In the genomic region with DNA sequence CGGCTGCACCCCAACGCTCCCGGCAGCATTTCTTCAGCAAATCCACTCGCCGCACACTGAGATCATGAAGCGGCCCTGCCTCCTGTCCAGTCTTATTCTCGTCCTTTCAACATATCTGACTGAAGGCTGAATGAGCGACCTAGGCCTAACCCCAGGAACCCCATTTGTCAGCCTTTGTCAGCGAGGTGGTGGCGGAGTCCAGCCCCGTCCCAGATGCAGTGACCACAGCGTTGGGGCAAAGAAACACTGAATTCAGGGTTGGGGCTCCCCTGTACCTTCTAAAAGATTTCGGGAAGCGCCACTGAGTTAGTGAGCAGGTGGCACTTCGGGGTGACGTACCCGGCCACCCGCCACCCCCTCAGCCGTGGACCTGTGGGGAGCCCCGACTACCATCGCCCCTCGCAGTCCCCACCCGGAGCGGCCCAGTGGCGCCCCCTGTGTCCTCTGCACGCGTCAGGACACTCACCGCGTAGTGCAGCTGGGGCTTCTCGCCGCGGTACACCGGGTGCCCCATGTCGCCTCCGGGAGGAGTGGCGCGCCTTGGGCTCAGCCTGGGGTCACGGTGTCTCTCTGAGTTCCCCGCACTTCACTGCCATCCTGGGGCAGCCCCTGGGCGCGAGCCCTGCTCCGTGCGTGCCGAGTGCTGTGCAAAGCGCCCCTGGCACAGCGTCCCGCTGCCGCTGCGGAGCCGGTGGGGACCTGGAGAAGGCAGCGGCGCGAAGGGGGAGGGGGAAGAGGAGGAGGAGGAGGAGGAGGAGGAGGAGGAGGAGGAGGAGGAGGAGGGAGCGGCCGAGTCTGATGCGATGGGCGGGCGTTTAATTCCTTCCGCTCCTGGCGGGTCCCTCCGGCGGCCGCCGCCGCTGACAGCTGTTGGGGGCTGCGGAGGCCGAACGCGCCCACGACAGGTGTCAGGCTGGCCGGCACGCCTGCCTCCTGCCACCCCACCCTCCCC, we compare ENCODE assay signal across 7 cellular contexts.
A peak's percentile ranks its signal among the peaks of the same experiment; 100 is the strongest.
DNase-seq lines count a peak whose midpoint lies in the region; ATAC-seq and TF ChIP-seq lines count a peak whose summit lies in the region.

No MANE protein-coding gene starts in this region.

- no peak for TF ChIP-seq POLR2A in heart left ventricle (IDR thresholded peaks at IDR 0.05)

- H3K27me3 ChIP-seq in SJCRH30 (no peaks in the 10 kb centered on the region), heart left ventricle (no peaks in the 10 kb centered on the region)

- TF ChIP-seq CTCF in heart left ventricle (IDR thresholded peaks at IDR 0.05): peak in 8 of 12 donors; percentile 4 to 38 (median 26)

- DNase-seq in SJCRH30 (peak; percentile 85 to 87), heart left ventricle (peak; percentile 37 to 69 (median 54)), retina (peak; percentile 74), NCI-H1694 (lab: John Stamatoyannopoulos, UW) (no peak), NCI-H1436 treated with DMSO at 0.1 percent for 48 hours (lab: John Stamatoyannopoulos, UW) (no peak)

- peaks cover 28% of the 10 kb centered on the region for H3K4me1 ChIP-seq in SJCRH30
- peaks cover 0 to 7% (median 0%) of the 10 kb centered on the region in 12 donors for H3K4me1 ChIP-seq in heart left ventricle

- intact Hi-C loops in heart left ventricle (cut with DNase I): no loop called here

- 17 to 50% (median 29%) methylated on average over 34 to 67 of the region's 72 CpGs for WGBS in heart left ventricle, 4 donors

- H3K27ac ChIP-seq in SJCRH30: peak overlapping the region; percentile 91
- peak overlapping the region in 10 of 12 donors; percentile 11 to 83 (median 62) for H3K27ac ChIP-seq in heart left ventricle

- H3K9me3 ChIP-seq in SJCRH30 (replicated peaks) (no peaks in the 10 kb centered on the region), heart left ventricle (no peaks in the 10 kb centered on the region)

- peak; percentile 50 for ATAC-seq in GM19397 (IDR thresholded peaks at IDR 0.05; ENCODE audit: unreplicated experiment)
- peak; percentile 38 to 74 (median 68) for ATAC-seq in heart left ventricle
- no peak for ATAC-seq in GM21515 (IDR thresholded peaks at IDR 0.05; ENCODE audit: unreplicated experiment)

- H3K4me3 ChIP-seq in SJCRH30 (peak overlapping the region; percentile 94), heart left ventricle (peak overlapping the region; percentile 2 to 65 (median 50))

- H3K36me3 ChIP-seq in SJCRH30: no peaks in the 10 kb centered on the region
- no peaks in the 10 kb centered on the region for H3K36me3 ChIP-seq in heart left ventricle

Comparison
In these comparisons a context has a peak if more than half of its experiments do, and no peak if none do; other contexts are left out.
1. DNase-seq: peak in SJCRH30 (2 of 2), heart left ventricle (5 of 5) and retina (single experiment); none in NCI-H1694 (single experiment) and NCI-H1436 treated with DMSO at 0.1 percent for 48 hours (single experiment).